ENCODE assay signal across 12 cellular contexts in the genomic region with DNA sequence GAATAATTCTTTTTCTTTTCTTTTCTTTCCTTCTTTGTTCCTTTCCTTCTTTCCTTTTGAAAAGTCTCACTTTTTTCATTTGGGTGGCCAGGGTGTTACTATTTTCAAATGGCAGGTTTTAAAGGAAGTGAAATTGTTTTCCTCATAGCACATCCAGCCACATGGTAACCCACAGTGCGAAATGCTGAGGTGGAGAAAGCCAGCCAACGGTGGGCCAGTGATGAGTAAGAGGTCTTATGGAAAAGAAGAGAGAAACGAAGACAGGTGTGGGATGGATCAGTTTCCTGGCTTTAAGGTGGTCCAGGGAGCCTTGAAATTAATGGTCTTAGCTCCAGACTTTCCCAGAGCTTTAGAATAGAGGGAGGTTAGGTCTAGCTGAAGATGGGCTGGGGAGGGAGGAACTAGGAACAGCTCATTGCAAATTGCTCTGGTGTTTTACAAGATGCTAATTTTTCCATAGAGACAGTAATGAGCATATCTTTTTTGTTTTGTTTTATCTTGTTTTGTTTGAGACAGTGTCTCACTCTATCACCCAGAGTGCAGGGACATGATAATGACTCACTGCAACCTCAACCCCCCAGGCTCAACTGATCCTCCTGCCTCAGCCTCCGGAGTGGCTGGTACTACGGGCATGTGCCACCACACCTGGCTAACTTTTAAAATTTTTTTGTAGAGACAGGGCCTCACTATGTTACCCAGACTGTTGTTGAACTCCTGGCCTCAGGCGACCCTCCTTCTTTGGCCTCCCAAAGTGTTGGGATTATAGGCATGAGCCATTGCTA. TPM values are rescaled to one million over a fixed set of nuclear protein-coding genes. Genes with fewer than 3 reads are reported as not detected.
DNase-seq lines count a peak whose midpoint lies in the region; ATAC-seq and TF ChIP-seq lines count a peak whose summit lies in the region.
"Had no signal": no experiment of that assay in that cellular context is flagged by ENCODE, and none has a peak within 500 bp of the region (broad histone marks: within the 10 kb centered on the region; RNA-seq: fewer than 3 reads in every experiment).

No MANE protein-coding gene starts in this region.

- intact Hi-C loops in activated CD4-positive, alpha-beta T cell treated with anti-CD3 and anti-CD28 coated beads, Interleukin-2, amount 10 ng/mL, durations not matched to agents 24 days and 14 days (cut with micrococcal nuclease): loop anchor here (1.0 to 2.0 kb wide), 7 partner anchors 9 to 49 kb away; partner anchors contain the start of gene ITK

- H3K36me3 Mint-ChIP-seq in activated CD4-positive, alpha-beta T cell treated with anti-CD3 and anti-CD28 coated beads, Interleukin-2, amount 10 ng/mL, durations not matched to agents 24 days and 14 days (ENCODE audit: low read depth): peaks cover 77% of the 10 kb centered on the region
- peaks cover 86% of the 10 kb centered on the region for H3K36me3 Mint-ChIP-seq in activated naive CD8-positive, alpha-beta T cell treated with anti-CD3 and anti-CD28 coated beads, Interleukin-2, amount 50 U/mL, for 24 hours (ENCODE audit: low read depth)

- no peaks in the 10 kb centered on the region for H3K27me3 Mint-ChIP-seq in activated CD4-positive, alpha-beta T cell treated with anti-CD3 and anti-CD28 coated beads, Interleukin-2, amount 10 ng/mL, durations not matched to agents 24 days and 14 days
- no peaks in the 10 kb centered on the region for H3K27me3 Mint-ChIP-seq in activated naive CD8-positive, alpha-beta T cell treated with anti-CD3 and anti-CD28 coated beads, Interleukin-2, amount 50 U/mL, for 24 hours

- DNase-seq in NOMO-1 treated with DMSO at 0.1 percent for 48 hours (lab: John Stamatoyannopoulos, UW; ENCODE audit: unreplicated experiment): peak; percentile 11
- no peak for DNase-seq in NOMO-1 (lab: John Stamatoyannopoulos, UW; ENCODE audit: unreplicated experiment in 2 of 2)
- DNase-seq in activated CD4-positive, alpha-beta T cell treated with anti-CD3 and anti-CD28 coated beads, Interleukin-2, amount 10 ng/mL, durations not matched to agents 24 days and 14 days: peak; percentile 82
- peak; percentile 66 for DNase-seq in activated naive CD8-positive, alpha-beta T cell treated with anti-CD3 and anti-CD28 coated beads, Interleukin-2, amount 50 U/mL, for 24 hours
- peak; percentile 67 for DNase-seq in stimulated activated naive CD8-positive, alpha-beta T cell treated with anti-CD3 and anti-CD28 coated beads, Interleukin-15, Interleukin-2, amounts not matched to agents 100 U/mL and 50 U/mL, for 24 hours
- no peak for DNase-seq in CD1c-positive myeloid dendritic cell (ENCODE audit: extremely low spot score)
- DNase-seq: DMS 273 treated with DMSO at 0.1 percent for 48 hours, gastrocnemius medialis, left cardiac atrium had no signal

- H3K27ac Mint-ChIP-seq in activated CD4-positive, alpha-beta T cell treated with anti-CD3 and anti-CD28 coated beads, Interleukin-2, amount 10 ng/mL, durations not matched to agents 24 days and 14 days: peak overlapping the region; percentile 96
- peak overlapping the region; percentile 94 for H3K27ac Mint-ChIP-seq in activated naive CD8-positive, alpha-beta T cell treated with anti-CD3 and anti-CD28 coated beads, Interleukin-2, amount 50 U/mL, for 24 hours

- H3K4me1 Mint-ChIP-seq in activated CD4-positive, alpha-beta T cell treated with anti-CD3 and anti-CD28 coated beads, Interleukin-2, amount 10 ng/mL, durations not matched to agents 24 days and 14 days: peaks cover 80% of the 10 kb centered on the region
- H3K4me1 Mint-ChIP-seq in activated naive CD8-positive, alpha-beta T cell treated with anti-CD3 and anti-CD28 coated beads, Interleukin-2, amount 50 U/mL, for 24 hours: peaks cover 98% of the 10 kb centered on the region

- H3K9me3 Mint-ChIP-seq in activated CD4-positive, alpha-beta T cell treated with anti-CD3 and anti-CD28 coated beads, Interleukin-2, amount 10 ng/mL, durations not matched to agents 24 days and 14 days: no peaks in the 10 kb centered on the region
- no peaks in the 10 kb centered on the region for H3K9me3 Mint-ChIP-seq in activated naive CD8-positive, alpha-beta T cell treated with anti-CD3 and anti-CD28 coated beads, Interleukin-2, amount 50 U/mL, for 24 hours

- ATAC-seq in activated naive CD8-positive, alpha-beta T cell treated with anti-CD3 and anti-CD28 coated beads, Interleukin-2, amount 50 U/mL, for 24 hours: peak; percentile 78
- peak; percentile 80 for ATAC-seq in stimulated activated naive CD8-positive, alpha-beta T cell treated with anti-CD3 and anti-CD28 coated beads, Interleukin-15, Interleukin-2, amounts not matched to agents 100 U/mL and 50 U/mL, for 24 hours
- ATAC-seq in GM19452 (IDR thresholded peaks at IDR 0.05; ENCODE audit: unreplicated experiment) (no peak), SK-N-SH treated with all-trans-retinoic acid at 6 μM for 48 hours (no peak)
- ATAC-seq: gastrocnemius medialis, left cardiac atrium had no signal

- H3K4me3 Mint-ChIP-seq in activated CD4-positive, alpha-beta T cell treated with anti-CD3 and anti-CD28 coated beads, Interleukin-2, amount 10 ng/mL, durations not matched to agents 24 days and 14 days: peak overlapping the region; percentile 69
- H3K4me3 Mint-ChIP-seq in activated naive CD8-positive, alpha-beta T cell treated with anti-CD3 and anti-CD28 coated beads, Interleukin-2, amount 50 U/mL, for 24 hours: peak overlapping the region; percentile 89

TF ChIP-seq in SK-N-SH treated with all-trans-retinoic acid at 6 μM for 48 hours, 23 proteins besides CTCF, POLR2A, EP300 and RAD21 (continues in another document):
- no peak for TF ChIP-seq ZNF565 (CRISPR knock-in tag; conservative IDR thresholded peaks at IDR 0.05; ENCODE audit: low read depth)
- TF ChIP-seq, protein P1, sequence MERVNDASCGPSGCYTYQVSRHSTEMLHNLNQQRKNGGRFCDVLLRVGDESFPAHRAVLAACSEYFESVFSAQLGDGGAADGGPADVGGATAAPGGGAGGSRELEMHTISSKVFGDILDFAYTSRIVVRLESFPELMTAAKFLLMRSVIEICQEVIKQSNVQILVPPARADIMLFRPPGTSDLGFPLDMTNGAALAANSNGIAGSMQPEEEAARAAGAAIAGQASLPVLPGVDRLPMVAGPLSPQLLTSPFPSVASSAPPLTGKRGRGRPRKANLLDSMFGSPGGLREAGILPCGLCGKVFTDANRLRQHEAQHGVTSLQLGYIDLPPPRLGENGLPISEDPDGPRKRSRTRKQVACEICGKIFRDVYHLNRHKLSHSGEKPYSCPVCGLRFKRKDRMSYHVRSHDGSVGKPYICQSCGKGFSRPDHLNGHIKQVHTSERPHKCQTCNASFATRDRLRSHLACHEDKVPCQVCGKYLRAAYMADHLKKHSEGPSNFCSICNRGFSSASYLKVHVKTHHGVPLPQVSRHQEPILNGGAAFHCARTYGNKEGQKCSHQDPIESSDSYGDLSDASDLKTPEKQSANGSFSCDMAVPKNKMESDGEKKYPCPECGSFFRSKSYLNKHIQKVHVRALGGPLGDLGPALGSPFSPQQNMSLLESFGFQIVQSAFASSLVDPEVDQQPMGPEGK (CRISPR knock-in tag; IDR thresholded peaks at IDR 0.05; ENCODE audit: borderline replicate concordance): no peak
- TF ChIP-seq ZFP3 (CRISPR knock-in tag; IDR thresholded peaks at IDR 0.05): no peak
- no peak for TF ChIP-seq POU6F1 (CRISPR knock-in tag; IDR thresholded peaks at IDR 0.05; ENCODE audit: borderline replicate concordance, low read depth)
- no peak for TF ChIP-seq RARB (CRISPR knock-in tag; IDR thresholded peaks at IDR 0.05)
- no peak for TF ChIP-seq CSDC2 (CRISPR knock-in tag; IDR thresholded peaks at IDR 0.05)
- TF ChIP-seq, protein P2, sequence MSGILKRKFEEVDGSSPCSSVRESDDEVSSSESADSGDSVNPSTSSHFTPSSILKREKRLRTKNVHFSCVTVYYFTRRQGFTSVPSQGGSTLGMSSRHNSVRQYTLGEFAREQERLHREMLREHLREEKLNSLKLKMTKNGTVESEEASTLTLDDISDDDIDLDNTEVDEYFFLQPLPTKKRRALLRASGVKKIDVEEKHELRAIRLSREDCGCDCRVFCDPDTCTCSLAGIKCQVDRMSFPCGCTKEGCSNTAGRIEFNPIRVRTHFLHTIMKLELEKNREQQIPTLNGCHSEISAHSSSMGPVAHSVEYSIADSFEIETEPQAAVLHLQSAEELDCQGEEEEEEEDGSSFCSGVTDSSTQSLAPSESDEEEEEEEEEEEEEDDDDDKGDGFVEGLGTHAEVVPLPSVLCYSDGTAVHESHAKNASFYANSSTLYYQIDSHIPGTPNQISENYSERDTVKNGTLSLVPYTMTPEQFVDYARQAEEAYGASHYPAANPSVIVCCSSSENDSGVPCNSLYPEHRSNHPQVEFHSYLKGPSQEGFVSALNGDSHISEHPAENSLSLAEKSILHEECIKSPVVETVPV (CRISPR knock-in tag; IDR thresholded peaks at IDR 0.05): no peak
- no peak for TF ChIP-seq CREB5 (CRISPR knock-in tag; IDR thresholded peaks at IDR 0.05; ENCODE audit: low read depth)

RNA-seq across cellular contexts. Expression of gene ITK, which starts 17.8 kb away (rescaled TPM):
- total RNA-seq in activated CD4-positive, alpha-beta T cell treated with anti-CD3 and anti-CD28 coated beads, Interleukin-2, amount 10 ng/mL, durations not matched to agents 24 days and 14 days: 230 and 237 TPM in 2 replicates

RNA-seq across cellular contexts. Expression of gene GARIN3, which starts 32.4 kb away (rescaled TPM):
- 0.19 and 0.36 TPM in 2 replicates for total RNA-seq in activated CD4-positive, alpha-beta T cell treated with anti-CD3 and anti-CD28 coated beads, Interleukin-2, amount 10 ng/mL, durations not matched to agents 24 days and 14 days
- total RNA-seq: A172, gastrocnemius medialis, left cardiac atrium had no signal

RNA-seq across cellular contexts. Expression of gene MED7, which starts 55.8 kb away (rescaled TPM):
- 13.2 and 14.6 TPM in 2 replicates for total RNA-seq in activated CD4-positive, alpha-beta T cell treated with anti-CD3 and anti-CD28 coated beads, Interleukin-2, amount 10 ng/mL, durations not matched to agents 24 days and 14 days

Comparison
In these comparisons a context has a peak if more than half of its experiments do, and no peak if none do; other contexts are left out.
1. DNase-seq: peak in NOMO-1 treated with DMSO at 0.1 percent for 48 hours (single experiment), activated CD4-positive, alpha-beta T cell treated with anti-CD3 and anti-CD28 coated beads, Interleukin-2, amount 10 ng/mL, durations not matched to agents 24 days and 14 days (single experiment), activated naive CD8-positive, alpha-beta T cell treated with anti-CD3 and anti-CD28 coated beads, Interleukin-2, amount 50 U/mL, for 24 hours (single experiment) and stimulated activated naive CD8-positive, alpha-beta T cell treated with anti-CD3 and anti-CD28 coated beads, Interleukin-15, Interleukin-2, amounts not matched to agents 100 U/mL and 50 U/mL, for 24 hours (single experiment); none in NOMO-1 (0 of 2) and CD1c-positive myeloid dendritic cell (single experiment).
2. ATAC-seq: peak in activated naive CD8-positive, alpha-beta T cell treated with anti-CD3 and anti-CD28 coated beads, Interleukin-2, amount 50 U/mL, for 24 hours (single experiment) and stimulated activated naive CD8-positive, alpha-beta T cell treated with anti-CD3 and anti-CD28 coated beads, Interleukin-15, Interleukin-2, amounts not matched to agents 100 U/mL and 50 U/mL, for 24 hours (single experiment); none in GM19452 (single experiment) and SK-N-SH treated with all-trans-retinoic acid at 6 μM for 48 hours (single experiment).